10 cellular contexts compared by ENCODE assay signal in the genomic region with DNA sequence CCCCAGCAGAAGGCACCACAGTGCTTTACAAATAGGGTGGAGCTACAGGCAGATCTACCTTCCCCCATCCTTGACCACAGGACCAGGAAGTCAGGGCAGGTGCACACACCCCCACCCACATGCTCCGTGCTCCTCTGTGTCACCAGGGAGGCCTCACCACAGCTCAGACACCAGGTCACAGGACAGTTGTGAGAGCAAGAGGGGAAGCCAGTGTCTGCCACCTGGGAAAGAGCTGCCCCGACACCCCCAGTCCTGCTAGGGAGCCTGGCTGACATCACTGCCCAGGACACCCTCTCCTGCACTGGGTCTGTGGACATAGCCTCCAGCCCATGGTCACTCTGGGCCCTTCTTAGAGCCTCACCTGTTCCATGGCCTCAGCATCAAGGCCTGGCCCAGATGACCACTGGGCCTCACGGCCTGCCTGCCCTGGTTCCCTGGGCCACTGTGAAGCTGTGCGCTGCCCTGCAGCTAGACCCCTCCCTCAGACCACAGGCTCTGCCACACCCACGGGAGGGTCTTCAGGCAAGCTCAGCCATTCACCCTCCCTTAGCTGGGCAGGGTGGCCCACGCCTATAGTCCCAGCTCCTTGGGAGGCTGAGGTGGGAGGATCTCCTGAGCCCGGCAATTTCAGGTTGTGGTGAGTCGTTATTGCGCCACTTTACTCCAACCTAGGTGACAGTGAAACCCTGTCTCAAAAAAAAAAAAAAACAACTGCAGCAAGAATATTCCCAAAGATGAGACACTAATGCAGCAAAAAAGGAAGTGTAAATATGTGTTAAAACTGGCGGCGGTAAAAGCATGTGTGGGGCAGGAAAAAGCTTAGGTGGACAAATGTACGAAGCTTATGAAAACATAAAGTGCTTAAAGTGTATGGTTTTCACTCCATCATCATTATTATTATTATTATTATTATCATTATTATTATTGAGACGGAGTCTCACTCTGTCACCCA. TPM values are rescaled to one million over a fixed set of nuclear protein-coding genes. Genes with fewer than 3 reads are reported as not detected.
DNase-seq lines count a peak whose midpoint lies in the region; ATAC-seq, FAIRE-seq and TF ChIP-seq lines count a peak whose summit lies in the region.
"Had no signal": no experiment of that assay in that cellular context is flagged by ENCODE, and none has a peak within 500 bp of the region (broad histone marks: within the 10 kb centered on the region; RNA-seq: fewer than 3 reads in every experiment).

No MANE protein-coding gene starts in this region.

- in situ Hi-C loops in K562 (cut with MboI): no loop called here

- H3K9me1 ChIP-seq in K562 (ENCODE audit: control insufficient read depth, insufficient read depth, low read length): peaks cover 3% of the 10 kb centered on the region

- TF ChIP-seq CTCF in K562 (IDR thresholded peaks at IDR 0.05 in 2 of 3, conservative IDR thresholded peaks at IDR 0.05 in 1 of 3; ENCODE audit: insufficient read depth in 2 of 3, low read depth in 1 of 3, low read length in 3 of 3): no peak

- no peak overlapping the region for H3K4me2 ChIP-seq in K562 (ENCODE audit: insufficient read depth, low read length)

- H3K9me3 ChIP-seq in K562 (replicated peaks; ENCODE audit: control insufficient read depth, insufficient read depth, low read depth, low read length): no peaks in the 10 kb centered on the region
- H3K9me3 ChIP-seq: heart left ventricle had no signal

- WGBS in K562 (ENCODE audit: insufficient coverage, low coverage, missing lambda C conversion rate): 85% methylated on average over 13 of the region's 13 CpGs

- BruUV-seq in K562 (replicated peaks; lab: Mats Ljungman, UMichigan): no TSS peak

- H3K27ac ChIP-seq in K562 (ENCODE audit: extremely low read depth, low read depth, low read length): no peak overlapping the region
- H3K27ac ChIP-seq: heart left ventricle had no signal

- DNase-seq in RCC 7860 (ENCODE audit: low spot score): peak; percentile 8
- peak in 1 of 4 experiments; percentile 36 for DNase-seq in K562 (ENCODE audit: extremely low read depth in 1 of 4, low spot score in 3 of 4)
- DNase-seq in stimulated activated CD8-positive, alpha-beta memory T cell treated with anti-CD3 and anti-CD28 coated beads, Interleukin-15, amount 100 ng/mL, for 48 hours (ENCODE audit: low read depth in 2 of 2): peak; percentile 10 to 41
- DNase-seq in occipital lobe (lab: John Stamatoyannopoulos, UW): no peak
- DNase-seq in NCI-H345 treated with DMSO at 0.1 percent for 48 hours (lab: John Stamatoyannopoulos, UW; ENCODE audit: unreplicated experiment): no peak
- DNase-seq in NCI-H82 treated with DMSO at 0.1 percent for 48 hours (lab: John Stamatoyannopoulos, UW; ENCODE audit: unreplicated experiment): no peak

- CTCF ChIA-PET in K562 (lab: Yijun Ruan, JAX; ENCODE audit: low intra/inter-chr PET ratio): no interaction called here

- POLR2A ChIA-PET in K562 (lab: Yijun Ruan, JAX): interaction anchor here (0.6 to 1.0 kb wide), 4 partner anchors 9 to 69 kb away, joined by 3 to 7 read pairs (median 4); partner anchors contain the start of genes POLR3K and SNRNP25

- H4K20me1 ChIP-seq in K562 (replicated peaks; ENCODE audit: control insufficient read depth, insufficient read depth, low read length): peaks cover 21% of the 10 kb centered on the region

- peak overlapping the region in 1 of 2 experiments; percentile 81; a peak in 2 of 4 replicates for H3K9ac ChIP-seq in K562 (ENCODE audit: insufficient read depth in 1 of 2, low read depth in 2 of 2, low read length in 2 of 2)

- peak; percentile 43; the same call in 1 of the 2 replicates for TF ChIP-seq POLR2A in K562 (conservative IDR thresholded peaks at IDR 0.05)

- no peak overlapping the region for H2AFZ ChIP-seq in K562 (ENCODE audit: low read depth, low read length)

- H3K27me3 ChIP-seq in K562 (ENCODE audit: control insufficient read depth in 2 of 2, insufficient read depth in 2 of 2, low read length in 2 of 2): no peaks in the 10 kb centered on the region
- H3K27me3 ChIP-seq: heart left ventricle had no signal

- intact Hi-C loops in K562 (cut with micrococcal nuclease): no loop called here

- peaks cover 64% of the 10 kb centered on the region for H3K36me3 ChIP-seq in K562 (ENCODE audit: control insufficient read depth, insufficient read depth, low read length)
- H3K36me3 ChIP-seq: heart left ventricle had no signal

- no peaks in the 10 kb centered on the region for H3K79me2 ChIP-seq in K562 (ENCODE audit: control insufficient read depth, insufficient read depth, low read length)

- ATAC-seq in GM19025 (IDR thresholded peaks at IDR 0.05; ENCODE audit: low read depth, unreplicated experiment): peak; percentile 44
- peak; percentile 64 for ATAC-seq in HG03060 (IDR thresholded peaks at IDR 0.05; ENCODE audit: low read depth, unreplicated experiment)
- no peak; the same call in 2 of the 3 replicates for ATAC-seq in K562
- ATAC-seq: Panc1 had no signal

- H3K4me3 ChIP-seq in K562: no peak overlapping the region
- H3K4me3 ChIP-seq: heart left ventricle had no signal

- peaks cover 18 to 48% of the 10 kb centered on the region in 2 experiments for H3K4me1 ChIP-seq in K562 (replicated peaks in 1 of 2; ENCODE audit: control insufficient read depth in 2 of 2, insufficient read depth in 2 of 2, low read length in 2 of 2)

- FAIRE-seq in RCC 7860 (lab: Jason Lieb, UNC) (no peak), K562 (lab: Jason Lieb, UNC) (peak; percentile 23)

- no peak for TF ChIP-seq EP300 in K562 (IDR thresholded peaks at IDR 0.05; ENCODE audit: low read length)

- TF ChIP-seq RAD21 in K562 (CRISPR knock-in tag; conservative IDR thresholded peaks at IDR 0.05 in 1 of 2, IDR thresholded peaks at IDR 0.05 in 1 of 2): no peak

RNA-seq across cellular contexts. Expression of gene POLR3K, which starts 14.2 kb away (rescaled TPM):
- total RNA-seq in K562 (2011; cell fraction: chromatin; rRNA removed; ENCODE audit: low replicate concordance): 53.1 and 79.0 TPM in 2 replicates
- total RNA-seq in K562 (2011; cell fraction: nucleolus; rRNA removed): 47.2 and 48.0 TPM in 2 replicates
- 66.1 and 91.1 TPM in 2 replicates for total RNA-seq in K562 (2011; cell fraction: nucleoplasm; rRNA removed)
- total RNA-seq in K562 (2014; rRNA removed) (62.7 and 65.7 TPM in 2 replicates), K562 (2014; rRNA removed; fragmentation: Illumina TruSeq; extraction: Trizol) (46.3 and 53.5 TPM in 2 replicates), K562 (2015; rRNA removed; fragmentation: Illumina TruSeq; extraction: Trizol) (42.1 and 43.7 TPM in 2 replicates), K562 (2021) (86.7 and 90.9 TPM in 2 replicates), occipital lobe (2.8 TPM)
- polyA plus RNA-seq in K562 (2011; rRNA removed) (86.0 and 95.2 TPM in 2 replicates), K562 (2014; fragmentation: Illumina TruSeq; extraction: Trizol) (68.2 and 81.3 TPM in 2 replicates), K562 (2014; fragmentation: Nextera tagmentation; extraction: Ambion mirVana) (100 to 1,000 TPM; 304 to 315 TPM), K562 (2014; rRNA removed) (120 and 135 TPM in 2 replicates)
- 138 TPM in 2 replicates for polyA plus RNA-seq in K562 (2011; cell fraction: cytosol; rRNA removed)
- 48.9 and 51.4 TPM in 2 replicates for polyA plus RNA-seq in K562 (2011; cell fraction: nucleus; rRNA removed)
- 55.3 and 115 TPM in 2 replicates for polyA plus RNA-seq in K562 (2012)
- polyA minus RNA-seq in K562 (2011; rRNA and poly(A)+ RNA removed): 81.3 and 98.4 TPM in 2 replicates
- polyA minus RNA-seq in K562 (2011; cell fraction: cytosol; rRNA and poly(A)+ RNA removed): 37.8 and 43.4 TPM in 2 replicates
- polyA minus RNA-seq in K562 (2011; cell fraction: nucleus; rRNA and poly(A)+ RNA removed): 17.2 and 28.0 TPM in 2 replicates

RNA-seq across cellular contexts. Expression of gene SNRNP25, which starts 14.4 kb away (rescaled TPM):
- 58.7 and 108 TPM in 2 replicates for total RNA-seq in K562 (2011; cell fraction: chromatin; rRNA removed; ENCODE audit: low replicate concordance)
- total RNA-seq in K562 (2011; cell fraction: nucleolus; rRNA removed): 59.2 and 64.4 TPM in 2 replicates
- total RNA-seq in K562 (2011; cell fraction: nucleoplasm; rRNA removed): 61.2 and 70.4 TPM in 2 replicates
- total RNA-seq in K562 (2014; rRNA removed) (176 and 178 TPM in 2 replicates), K562 (2014; rRNA removed; fragmentation: Illumina TruSeq; extraction: Trizol) (78.8 and 107 TPM in 2 replicates), K562 (2015; rRNA removed; fragmentation: Illumina TruSeq; extraction: Trizol) (106 and 108 TPM in 2 replicates), K562 (2021) (123 and 124 TPM in 2 replicates), occipital lobe (11.4 TPM)
- polyA plus RNA-seq in K562 (2011; rRNA removed) (116 and 117 TPM in 2 replicates), K562 (2014; fragmentation: Illumina TruSeq; extraction: Trizol) (103 and 132 TPM in 2 replicates), K562 (2014; fragmentation: Nextera tagmentation; extraction: Ambion mirVana) (10 to 100 TPM; 59.0 to 61.5 TPM), K562 (2014; rRNA removed) (122 and 154 TPM in 2 replicates)
- polyA plus RNA-seq in K562 (2011; cell fraction: cytosol; rRNA removed): 102 and 106 TPM in 2 replicates
- 107 and 113 TPM in 2 replicates for polyA plus RNA-seq in K562 (2011; cell fraction: nucleus; rRNA removed)
- 70.9 and 149 TPM in 2 replicates for polyA plus RNA-seq in K562 (2012)
- 48.3 and 52.8 TPM in 2 replicates for polyA minus RNA-seq in K562 (2011; rRNA and poly(A)+ RNA removed)
- polyA minus RNA-seq in K562 (2011; cell fraction: cytosol; rRNA and poly(A)+ RNA removed): 20.9 and 31.3 TPM in 2 replicates
- polyA minus RNA-seq in K562 (2011; cell fraction: nucleus; rRNA and poly(A)+ RNA removed): 18.3 and 31.3 TPM in 2 replicates

RNA-seq across cellular contexts. Expression of gene RHBDF1, which starts 33.2 kb away (rescaled TPM):
- 63.2 and 128 TPM in 2 replicates for total RNA-seq in K562 (2011; cell fraction: chromatin; rRNA removed; ENCODE audit: low replicate concordance)
- total RNA-seq in K562 (2011; cell fraction: nucleolus; rRNA removed): 70.9 and 80.0 TPM in 2 replicates
- 60.5 TPM in 2 replicates for total RNA-seq in K562 (2011; cell fraction: nucleoplasm; rRNA removed)
- total RNA-seq in K562 (2014; rRNA removed): 4.5 and 5.9 TPM in 2 replicates
- total RNA-seq in K562 (2014; rRNA removed; fragmentation: Illumina TruSeq; extraction: Trizol): 1.2 and 1.3 TPM in 2 replicates
- 1.2 and 1.6 TPM in 2 replicates for total RNA-seq in K562 (2015; rRNA removed; fragmentation: Illumina TruSeq; extraction: Trizol)
- 6.9 and 7.1 TPM in 2 replicates for total RNA-seq in K562 (2021)
- polyA plus RNA-seq in K562 (2011; rRNA removed): 8.2 and 20.0 TPM in 2 replicates
- 9.3 and 10.9 TPM in 2 replicates for polyA plus RNA-seq in K562 (2011; cell fraction: cytosol; rRNA removed)
- 210 and 244 TPM in 2 replicates for polyA plus RNA-seq in K562 (2011; cell fraction: nucleus; rRNA removed)
- polyA plus RNA-seq in K562 (2012): 3.0 and 13.0 TPM in 2 replicates
- polyA plus RNA-seq in K562 (2014; fragmentation: Illumina TruSeq; extraction: Trizol): 4.2 and 5.5 TPM in 2 replicates
- polyA plus RNA-seq in K562 (2014; fragmentation: Nextera tagmentation; extraction: Ambion mirVana): 1 to 10 TPM; 1.0 to 2.0 TPM
- polyA plus RNA-seq in K562 (2014; rRNA removed): 6.0 and 6.9 TPM in 2 replicates
- 2.7 and 4.6 TPM in 2 replicates for polyA minus RNA-seq in K562 (2011; rRNA and poly(A)+ RNA removed)
- polyA minus RNA-seq in K562 (2011; cell fraction: cytosol; rRNA and poly(A)+ RNA removed): 3.7 and 10.0 TPM in 2 replicates
- 15.8 and 22.8 TPM in 2 replicates for polyA minus RNA-seq in K562 (2011; cell fraction: nucleus; rRNA and poly(A)+ RNA removed)
- 3.0 TPM for total RNA-seq in occipital lobe

RNA-seq across cellular contexts. Expression of gene MPG, which starts 38.8 kb away (rescaled TPM):
- 6.3 and 35.1 TPM in 2 replicates for total RNA-seq in K562 (2011; cell fraction: chromatin; rRNA removed; ENCODE audit: low replicate concordance)
- 52.2 and 54.0 TPM in 2 replicates for total RNA-seq in K562 (2011; cell fraction: nucleolus; rRNA removed)
- 26.0 and 30.7 TPM in 2 replicates for total RNA-seq in K562 (2011; cell fraction: nucleoplasm; rRNA removed)
- 192 and 226 TPM in 2 replicates for total RNA-seq in K562 (2014; rRNA removed)
- total RNA-seq in K562 (2014; rRNA removed; fragmentation: Illumina TruSeq; extraction: Trizol): 5.0 and 6.1 TPM in 2 replicates
- total RNA-seq in K562 (2015; rRNA removed; fragmentation: Illumina TruSeq; extraction: Trizol): 47.1 and 52.8 TPM in 2 replicates
- total RNA-seq in K562 (2021): 80.1 and 81.9 TPM in 2 replicates
- 36.2 and 52.2 TPM in 2 replicates for polyA plus RNA-seq in K562 (2011; rRNA removed)
- 102 and 222 TPM in 2 replicates for polyA plus RNA-seq in K562 (2011; cell fraction: cytosol; rRNA removed)
- 38.8 and 51.3 TPM in 2 replicates for polyA plus RNA-seq in K562 (2011; cell fraction: nucleus; rRNA removed)
- 46.7 and 91.8 TPM in 2 replicates for polyA plus RNA-seq in K562 (2012)
- 21.1 and 55.2 TPM in 2 replicates for polyA plus RNA-seq in K562 (2014; fragmentation: Illumina TruSeq; extraction: Trizol)
- 1 to 10 TPM in 1 of 2 experiments, under 1 TPM in 1; 0.42 to 2.2 TPM for polyA plus RNA-seq in K562 (2014; fragmentation: Nextera tagmentation; extraction: Ambion mirVana)
- polyA plus RNA-seq in K562 (2014; rRNA removed): 138 and 214 TPM in 2 replicates
- 5.7 and 7.4 TPM in 2 replicates for polyA minus RNA-seq in K562 (2011; rRNA and poly(A)+ RNA removed)
- polyA minus RNA-seq in K562 (2011; cell fraction: cytosol; rRNA and poly(A)+ RNA removed): 34.4 and 54.7 TPM in 2 replicates
- polyA minus RNA-seq in K562 (2011; cell fraction: nucleus; rRNA and poly(A)+ RNA removed): 15.9 and 16.8 TPM in 2 replicates
- 50.7 TPM for total RNA-seq in occipital lobe

Comparison
In these comparisons a context has a peak if more than half of its experiments do, and no peak if none do; other contexts are left out.
1. DNase-seq: peak in RCC 7860 (single experiment) and stimulated activated CD8-positive, alpha-beta memory T cell treated with anti-CD3 and anti-CD28 coated beads, Interleukin-15, amount 100 ng/mL, for 48 hours (2 of 2); none in occipital lobe (single experiment), NCI-H345 treated with DMSO at 0.1 percent for 48 hours (single experiment) and NCI-H82 treated with DMSO at 0.1 percent for 48 hours (single experiment).
2. RNA of gene POLR3K, which starts 14.2 kb away (total RNA-seq): 42.1 to 91.1 TPM in K562; 2.8 TPM in occipital lobe (single experiment); every median in the first group is over 10 times any median in the second.